In genomic region chr2:241546771-241547498, GRCh38 we compare ENCODE assay signal across 13 cellular contexts. TPM values are rescaled to one million over a fixed set of nuclear protein-coding genes. Genes with fewer than 3 reads are reported as not detected.
A peak's percentile ranks its signal among the peaks of the same experiment; 100 is the strongest.
DNase-seq lines count a peak whose midpoint lies in the region; FAIRE-seq and TF ChIP-seq lines count a peak whose summit lies in the region.
"Had no signal": no experiment of that assay in that cellular context is flagged by ENCODE, and none has a peak within 500 bp of the region (broad histone marks: within the 10 kb centered on the region; RNA-seq: fewer than 3 reads in every experiment).

No MANE protein-coding gene starts in this region.

- TF ChIP-seq POLR2A in endothelial cell of umbilical vein (IDR thresholded peaks at IDR 0.05; ENCODE audit: low read depth, low read length), result peak; percentile 50

- 0 out of 2 replicates have a peak, but pooled peaks cover under 1% of the 10 kb centered on the region for H3K27me3 ChIP-seq in MG63
- no peaks in the 10 kb centered on the region for H3K27me3 ChIP-seq in endothelial cell of umbilical vein (ENCODE audit: control insufficient read depth in 2 of 2, insufficient read depth in 2 of 2, low read length in 2 of 2)
- peaks cover 27% of the 10 kb centered on the region for H3K27me3 ChIP-seq in neural progenitor cell

- H3K36me3 Mint-ChIP-seq in neural progenitor cell, result no peaks in the 10 kb centered on the region
- no peaks in the 10 kb centered on the region for H3K36me3 Mint-ChIP-seq in activated T-cell treated with anti-CD3 and anti-CD28 coated beads, Interleukin-2, amount 50 U/mL, for 24 hours (ENCODE audit: low read depth)

- no peaks in the 10 kb centered on the region for H3K9me3 Mint-ChIP-seq in neural progenitor cell
- no peaks in the 10 kb centered on the region for H3K9me3 Mint-ChIP-seq in activated T-cell treated with anti-CD3 and anti-CD28 coated beads, Interleukin-2, amount 50 U/mL, for 24 hours

- H2AFZ ChIP-seq in endothelial cell of umbilical vein (ENCODE audit: low read depth, low read length) (peak overlapping the region; percentile 63), neural progenitor cell (replicated peaks) (no peak overlapping the region)
- H2AFZ ChIP-seq: parathyroid adenoma had no signal

- no peak overlapping the region for H3K4me3 ChIP-seq in MG63
- no peak overlapping the region for H3K4me3 ChIP-seq in endothelial cell of umbilical vein (replicated peaks in 1 of 3; ENCODE audit: insufficient read depth in 1 of 3, low read depth in 1 of 3, low read length in 3 of 3)
- no peak overlapping the region for H3K4me3 ChIP-seq in neural progenitor cell

- H3K4me3 Mint-ChIP-seq in neural progenitor cell, result peak overlapping the region; percentile 73
- H3K4me3 Mint-ChIP-seq in activated T-cell treated with anti-CD3 and anti-CD28 coated beads, Interleukin-2, amount 50 U/mL, for 24 hours, result no peak overlapping the region

- peak overlapping the region; percentile 23 for H3K27ac Mint-ChIP-seq in neural progenitor cell
- H3K27ac Mint-ChIP-seq in activated T-cell treated with anti-CD3 and anti-CD28 coated beads, Interleukin-2, amount 50 U/mL, for 24 hours, result no peak overlapping the region

- H3K79me2 ChIP-seq in endothelial cell of umbilical vein (ENCODE audit: control insufficient read depth, insufficient read depth, low read length), result no peaks in the 10 kb centered on the region
- H3K79me2 ChIP-seq in neural progenitor cell (ENCODE audit: low read depth), result no peaks in the 10 kb centered on the region
- H3K79me2 ChIP-seq: parathyroid adenoma had no signal

- H3K4me1 ChIP-seq in endothelial cell of umbilical vein (ENCODE audit: control insufficient read depth, extremely low read depth, insufficient read depth, low read length) (peaks cover 33% of the 10 kb centered on the region), neural progenitor cell (peaks cover 6% of the 10 kb centered on the region)

- peaks cover 15% of the 10 kb centered on the region for H3K27me3 Mint-ChIP-seq in neural progenitor cell (ENCODE audit: insufficient read depth, low read depth)
- H3K27me3 Mint-ChIP-seq in activated T-cell treated with anti-CD3 and anti-CD28 coated beads, Interleukin-2, amount 50 U/mL, for 24 hours, result peaks cover 45% of the 10 kb centered on the region

- H3K9ac ChIP-seq in endothelial cell of umbilical vein (replicated peaks; ENCODE audit: extremely low read depth, insufficient read depth, low read length) (peak overlapping the region; percentile 16), neural progenitor cell (no peak overlapping the region)
- H3K9ac ChIP-seq: parathyroid adenoma had no signal

- peaks cover 2% of the 10 kb centered on the region for H3K4me1 Mint-ChIP-seq in neural progenitor cell
- H3K4me1 Mint-ChIP-seq in activated T-cell treated with anti-CD3 and anti-CD28 coated beads, Interleukin-2, amount 50 U/mL, for 24 hours (ENCODE audit: low read depth), result no peaks in the 10 kb centered on the region

- POLR2A ChIA-PET in endothelial cell of umbilical vein (lab: Charles Lee), result interaction anchor here (1.0 to 1.5 kb wide), 2 partner anchors 8 to 12 kb away, joined by 3 to 8 read pairs; partner anchors contain the start of gene BOK

- intact Hi-C loops in endothelial cell of umbilical vein (cut with micrococcal nuclease), result loop anchor here (1.0 kb wide), 3 partner anchors 11 to 89 kb away; partner anchors contain the start of genes BOK and STK25

- H3K9me3 ChIP-seq in MG63 (no peaks in the 10 kb centered on the region), endothelial cell of umbilical vein (replicated peaks; ENCODE audit: control insufficient read depth, insufficient read depth, low read length) (no peaks in the 10 kb centered on the region), neural progenitor cell (ENCODE audit: low read depth) (no peaks in the 10 kb centered on the region)

- H3K36me3 ChIP-seq in MG63 (no peaks in the 10 kb centered on the region), endothelial cell of umbilical vein (ENCODE audit: control insufficient read depth in 2 of 2, extremely low read depth in 1 of 2, insufficient read depth in 2 of 2, low read length in 2 of 2) (no peaks in the 10 kb centered on the region), neural progenitor cell (no peaks in the 10 kb centered on the region)

- BruUV-seq in endothelial cell of umbilical vein (replicated peaks; lab: Mats Ljungman, UMichigan), result TSS peak; percentile 97

- H3K27ac ChIP-seq in endothelial cell of umbilical vein (ENCODE audit: insufficient read depth, low read depth, low read length) (peak overlapping the region; percentile 61), neural progenitor cell (no peak overlapping the region)
- H3K27ac ChIP-seq: epithelial cell of prostate, parathyroid adenoma had no signal

- H4K20me1 ChIP-seq in endothelial cell of umbilical vein (replicated peaks; ENCODE audit: control insufficient read depth, extremely low read depth, insufficient read depth, low read length) (no peaks in the 10 kb centered on the region), neural progenitor cell (ENCODE audit: low read depth) (no peaks in the 10 kb centered on the region)

- peak overlapping the region; percentile 22 for H3K4me2 ChIP-seq in endothelial cell of umbilical vein (ENCODE audit: insufficient read depth, low read length)
- peak overlapping the region; percentile 43 for H3K4me2 ChIP-seq in neural progenitor cell

- no peaks in the 10 kb centered on the region for H3F3A ChIP-seq in neural progenitor cell (ENCODE audit: low read depth)

- H3K9me1 ChIP-seq in endothelial cell of umbilical vein (replicated peaks; ENCODE audit: control insufficient read depth, extremely low read depth, insufficient read depth, low read length), result no peaks in the 10 kb centered on the region

- FAIRE-seq in endothelial cell of umbilical vein (lab: Jason Lieb, UNC), result peak; percentile 97
- FAIRE-seq: G401.6 had no signal

- dilution Hi-C loops in endothelial cell of umbilical vein (cut with MboI; ENCODE audit: extremely low pct_ligation_motif_present, low sequenced_read_pairs), result no loop called here

- DNase-seq in Ammon's horn (ENCODE audit: low spot score) (peak; percentile 35), MG63 (peak; percentile 59), endothelial cell of umbilical vein (ENCODE audit: low read depth, low spot score) (peak; percentile 92), neural progenitor cell (ENCODE audit: low spot score) (peak; percentile 78), NCI-H2081 treated with DMSO at 0.1 percent for 48 hours (lab: John Stamatoyannopoulos, UW) (no peak), NAMALWA (ENCODE audit: low spot score) (no peak), activated gamma-delta T cell treated with Interleukin-2 at 50 U/mL for 16 hours (no peak)
- no peak for DNase-seq in activated T-cell treated with anti-CD3 and anti-CD28 coated beads, Interleukin-2, amount 50 U/mL, for 24 hours
- DNase-seq: activated T-cell treated with anti-CD3 and anti-CD28 coated beads, Interleukin-2, amount 50 U/mL, for 1 hour; stimulated activated naive CD8-positive, alpha-beta T cell treated with anti-CD3 and anti-CD28 coated beads, Interleukin-15, Interleukin-2, amounts not matched to agents 100 U/mL and 50 U/mL, for 24 hours had no signal

- CTCF ChIA-PET in endothelial cell of umbilical vein (lab: Charles Lee), result interaction anchor here (0.6 to 2.2 kb wide), 4 partner anchors 10 to 39 kb away, joined by 3 to 6 read pairs (median 4); partner anchors contain the start of gene STK25

- TF ChIP-seq CTCF in endothelial cell of umbilical vein (IDR thresholded peaks at IDR 0.05; ENCODE audit: extremely low read depth in 1 of 2, insufficient read depth in 1 of 2, low read depth in 1 of 2, low read length in 2 of 2), result no peak
- no peak for TF ChIP-seq CTCF in neural progenitor cell (IDR thresholded peaks at IDR 0.05)

TF ChIP-seq in endothelial cell of umbilical vein, 7 proteins besides CTCF, POLR2A, EP300 and RAD21:
- TF ChIP-seq POLR2AphosphoS5 (IDR thresholded peaks at IDR 0.05; ENCODE audit: insufficient read depth, low read depth, low read length), result peak; percentile 54
- no peak for TF ChIP-seq FOS (IDR thresholded peaks at IDR 0.05; ENCODE audit: borderline replicate concordance, insufficient read depth, low read length)
- no peak for TF ChIP-seq GATA2 (IDR thresholded peaks at IDR 0.05; ENCODE audit: insufficient read depth, insufficient read length, low read depth, low read length)
- TF ChIP-seq EZH2 (IDR thresholded peaks at IDR 0.05; ENCODE audit: borderline replicate concordance, low read depth, low read length, severe bottlenecking), result no peak
- TF ChIP-seq MYC (IDR thresholded peaks at IDR 0.05; ENCODE audit: low read depth, low read length), result no peak
- TF ChIP-seq JUN (IDR thresholded peaks at IDR 0.05; ENCODE audit: borderline replicate concordance, insufficient read depth, insufficient read length, low read depth), result peak; percentile 69
- TF ChIP-seq MAX (IDR thresholded peaks at IDR 0.05; ENCODE audit: insufficient read depth, insufficient read length), result peak; percentile 57

RNA-seq across cellular contexts. Expression of gene BOK, which starts 11.6 kb away (rescaled TPM):
- 1.6 and 6.8 TPM in 2 replicates for total RNA-seq in MG63 (2014; rRNA removed; shearing (Covaris generic); ENCODE audit: low replicate concordance)
- total RNA-seq in endothelial cell of umbilical vein, result 52.4 and 76.0 TPM in 2 replicates
- polyA plus RNA-seq in endothelial cell of umbilical vein, result 95.5 and 132 TPM in 2 replicates
- 53.7 and 82.1 TPM in 2 replicates for polyA plus RNA-seq in endothelial cell of umbilical vein (2011; cell fraction: cytosol; rRNA removed)
- polyA plus RNA-seq in endothelial cell of umbilical vein (2011; cell fraction: nucleus; rRNA removed), result 43.5 and 57.1 TPM in 2 replicates
- polyA plus RNA-seq in endothelial cell of umbilical vein (2012), result 42.0 and 58.4 TPM in 2 replicates
- 43.6 and 49.1 TPM in 2 replicates for polyA minus RNA-seq in endothelial cell of umbilical vein
- 11.2 TPM for polyA minus RNA-seq in endothelial cell of umbilical vein (2011; cell fraction: cytosol; rRNA and poly(A)+ RNA removed)
- polyA minus RNA-seq in endothelial cell of umbilical vein (2011; cell fraction: nucleus; rRNA and poly(A)+ RNA removed), result 10.4 and 18.2 TPM in 2 replicates
- total RNA-seq in neural progenitor cell (ENCODE audit: low replicate concordance), result 2.0 and 5.5 TPM in 2 replicates

RNA-seq across cellular contexts. Expression of gene STK25, which starts 38.6 kb away (rescaled TPM):
- total RNA-seq in MG63 (2014; rRNA removed; shearing (Covaris generic); ENCODE audit: low replicate concordance), result 176 and 432 TPM in 2 replicates
- total RNA-seq in endothelial cell of umbilical vein (236 and 286 TPM in 2 replicates), neural progenitor cell (ENCODE audit: low replicate concordance) (164 and 378 TPM in 2 replicates)
- 715 and 879 TPM in 2 replicates for polyA plus RNA-seq in endothelial cell of umbilical vein
- polyA plus RNA-seq in endothelial cell of umbilical vein (2011; cell fraction: cytosol; rRNA removed), result 471 and 517 TPM in 2 replicates
- polyA plus RNA-seq in endothelial cell of umbilical vein (2011; cell fraction: nucleus; rRNA removed), result 987 and 1,149 TPM in 2 replicates
- polyA plus RNA-seq in endothelial cell of umbilical vein (2012), result 309 and 348 TPM in 2 replicates
- 491 and 545 TPM in 2 replicates for polyA minus RNA-seq in endothelial cell of umbilical vein
- polyA minus RNA-seq in endothelial cell of umbilical vein (2011; cell fraction: cytosol; rRNA and poly(A)+ RNA removed), result 48.3 TPM
- polyA minus RNA-seq in endothelial cell of umbilical vein (2011; cell fraction: nucleus; rRNA and poly(A)+ RNA removed), result 226 and 241 TPM in 2 replicates

Comparison
In these comparisons a context has a peak if more than half of its experiments do, and no peak if none do; other contexts are left out.
1. DNase-seq: peak in Ammon's horn (single experiment), MG63 (single experiment), endothelial cell of umbilical vein (single experiment) and neural progenitor cell (single experiment); none in activated T-cell treated with anti-CD3 and anti-CD28 coated beads, Interleukin-2, amount 50 U/mL, for 24 hours (single experiment), NCI-H2081 treated with DMSO at 0.1 percent for 48 hours (single experiment), NAMALWA (single experiment) and activated gamma-delta T cell treated with Interleukin-2 at 50 U/mL for 16 hours (single experiment).